In genomic region chr22:40199852-40200251, GRCh38 we compare ENCODE assay signal across 16 cellular contexts.
"Had no signal": no experiment of that assay in that cellular context is flagged by ENCODE, and none has a peak within 500 bp of the region (broad histone marks: within the 10 kb centered on the region; RNA-seq: fewer than 3 reads in every experiment).

No MANE protein-coding gene starts in this region.

- H3K4me3 Mint-ChIP-seq: activated CD4-positive, alpha-beta T cell treated with anti-CD3 and anti-CD28 coated beads, Interleukin-2, amount 10 ng/mL, durations not matched to agents 7 days and 5 days; effector memory CD8-positive, alpha-beta T cell; neural progenitor cell; stimulated activated naive CD8-positive, alpha-beta T cell treated with anti-CD3 and anti-CD28 coated beads, Interleukin-15, amount 100 ng/mL, for 72 hours had no signal

- H3K9me3 Mint-ChIP-seq: activated CD4-positive, alpha-beta T cell treated with anti-CD3 and anti-CD28 coated beads, Interleukin-2, amount 10 ng/mL, durations not matched to agents 7 days and 5 days; effector memory CD8-positive, alpha-beta T cell; neural progenitor cell; stimulated activated naive CD8-positive, alpha-beta T cell treated with anti-CD3 and anti-CD28 coated beads, Interleukin-15, amount 100 ng/mL, for 72 hours had no signal

- ATAC-seq: effector memory CD8-positive, alpha-beta T cell; stimulated activated naive CD8-positive, alpha-beta T cell treated with anti-CD3 and anti-CD28 coated beads, Interleukin-15, amount 100 ng/mL, for 72 hours had no signal

- DNase-seq: activated CD4-positive, alpha-beta T cell treated with anti-CD3 and anti-CD28 coated beads, Interleukin-2, amount 10 ng/mL, durations not matched to agents 7 days and 5 days; activated effector memory CD4-positive, alpha-beta T cell treated with anti-CD3 and anti-CD28 coated beads, Interleukin-2, amount 50 U/mL, for 16 hours; activated naive CD4-positive, alpha-beta T cell treated with anti-CD3 and anti-CD28 coated beads, Interleukin-2, amount 50 U/mL, for 16 hours; activated T-cell treated with anti-CD3 and anti-CD28 coated beads, Interleukin-2, amount 50 U/mL, for 48 hours; amygdala; effector memory CD8-positive, alpha-beta T cell; hippocampal formation; islet precursor cell; SK-N-SH; stimulated activated naive CD8-positive, alpha-beta T cell treated with anti-CD3 and anti-CD28 coated beads, Interleukin-15, amount 100 ng/mL, for 72 hours; T1000; upper lobe of left lung had no signal

- H3K27ac ChIP-seq: cardiac muscle cell, neural progenitor cell, right atrium auricular region, upper lobe of left lung had no signal

- H3K4me3 ChIP-seq: cardiac muscle cell, neural progenitor cell, right atrium auricular region, upper lobe of left lung had no signal

- H3K27me3 Mint-ChIP-seq: activated CD4-positive, alpha-beta T cell treated with anti-CD3 and anti-CD28 coated beads, Interleukin-2, amount 10 ng/mL, durations not matched to agents 7 days and 5 days; effector memory CD8-positive, alpha-beta T cell; progenitor cell of endocrine pancreas; stimulated activated naive CD8-positive, alpha-beta T cell treated with anti-CD3 and anti-CD28 coated beads, Interleukin-15, amount 100 ng/mL, for 72 hours had no signal

- H3K9me3 ChIP-seq: right atrium auricular region, SK-N-SH, upper lobe of left lung had no signal

- H3K27ac Mint-ChIP-seq: activated CD4-positive, alpha-beta T cell treated with anti-CD3 and anti-CD28 coated beads, Interleukin-2, amount 10 ng/mL, durations not matched to agents 7 days and 5 days; neural progenitor cell; progenitor cell of endocrine pancreas had no signal

- H3K36me3 ChIP-seq: cardiac muscle cell, neural progenitor cell, right atrium auricular region, upper lobe of left lung had no signal

- H3K27me3 ChIP-seq: cardiac muscle cell, neural progenitor cell, right atrium auricular region, upper lobe of left lung had no signal
